ENCODE assay signal across 1 cellular context in the genomic region with DNA sequence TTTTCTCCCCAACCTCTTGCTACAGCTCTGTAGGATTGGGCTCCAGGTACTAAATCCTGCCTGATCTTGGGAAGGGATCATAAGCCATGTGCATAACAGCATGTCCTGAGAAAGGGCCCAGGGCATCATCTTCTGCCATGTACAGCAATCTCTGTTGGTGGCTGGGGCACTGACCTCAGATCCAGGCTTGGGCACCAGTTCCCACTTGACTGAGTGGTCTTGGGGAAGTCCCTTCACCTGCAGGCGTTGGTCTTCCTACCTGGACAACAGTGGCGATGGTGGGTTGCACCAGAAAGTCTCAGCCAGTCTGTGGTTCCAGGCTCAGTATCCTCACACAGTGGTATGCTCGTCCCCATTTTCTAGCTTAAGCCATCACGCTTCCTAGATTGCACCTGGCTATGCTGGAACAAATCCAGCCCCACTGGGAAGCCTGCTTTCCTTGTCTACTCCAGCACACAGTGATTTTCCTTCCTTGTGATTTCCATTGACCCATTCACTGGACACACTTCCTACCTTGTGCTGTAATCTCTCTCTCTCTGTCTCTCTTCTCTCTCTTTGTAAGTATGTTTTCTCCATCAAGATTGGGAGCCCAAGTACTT.
TF ChIP-seq lines count a peak whose summit lies in the region.

No MANE protein-coding gene starts in this region.

TF ChIP-seq in WTC11, 78 proteins besides CTCF, POLR2A, EP300 and RAD21 (continued from another document):
- TF ChIP-seq, protein P1, sequence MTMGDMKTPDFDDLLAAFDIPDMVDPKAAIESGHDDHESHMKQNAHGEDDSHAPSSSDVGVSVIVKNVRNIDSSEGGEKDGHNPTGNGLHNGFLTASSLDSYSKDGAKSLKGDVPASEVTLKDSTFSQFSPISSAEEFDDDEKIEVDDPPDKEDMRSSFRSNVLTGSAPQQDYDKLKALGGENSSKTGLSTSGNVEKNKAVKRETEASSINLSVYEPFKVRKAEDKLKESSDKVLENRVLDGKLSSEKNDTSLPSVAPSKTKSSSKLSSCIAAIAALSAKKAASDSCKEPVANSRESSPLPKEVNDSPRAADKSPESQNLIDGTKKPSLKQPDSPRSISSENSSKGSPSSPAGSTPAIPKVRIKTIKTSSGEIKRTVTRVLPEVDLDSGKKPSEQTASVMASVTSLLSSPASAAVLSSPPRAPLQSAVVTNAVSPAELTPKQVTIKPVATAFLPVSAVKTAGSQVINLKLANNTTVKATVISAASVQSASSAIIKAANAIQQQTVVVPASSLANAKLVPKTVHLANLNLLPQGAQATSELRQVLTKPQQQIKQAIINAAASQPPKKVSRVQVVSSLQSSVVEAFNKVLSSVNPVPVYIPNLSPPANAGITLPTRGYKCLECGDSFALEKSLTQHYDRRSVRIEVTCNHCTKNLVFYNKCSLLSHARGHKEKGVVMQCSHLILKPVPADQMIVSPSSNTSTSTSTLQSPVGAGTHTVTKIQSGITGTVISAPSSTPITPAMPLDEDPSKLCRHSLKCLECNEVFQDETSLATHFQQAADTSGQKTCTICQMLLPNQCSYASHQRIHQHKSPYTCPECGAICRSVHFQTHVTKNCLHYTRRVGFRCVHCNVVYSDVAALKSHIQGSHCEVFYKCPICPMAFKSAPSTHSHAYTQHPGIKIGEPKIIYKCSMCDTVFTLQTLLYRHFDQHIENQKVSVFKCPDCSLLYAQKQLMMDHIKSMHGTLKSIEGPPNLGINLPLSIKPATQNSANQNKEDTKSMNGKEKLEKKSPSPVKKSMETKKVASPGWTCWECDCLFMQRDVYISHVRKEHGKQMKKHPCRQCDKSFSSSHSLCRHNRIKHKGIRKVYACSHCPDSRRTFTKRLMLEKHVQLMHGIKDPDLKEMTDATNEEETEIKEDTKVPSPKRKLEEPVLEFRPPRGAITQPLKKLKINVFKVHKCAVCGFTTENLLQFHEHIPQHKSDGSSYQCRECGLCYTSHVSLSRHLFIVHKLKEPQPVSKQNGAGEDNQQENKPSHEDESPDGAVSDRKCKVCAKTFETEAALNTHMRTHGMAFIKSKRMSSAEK (CRISPR knock-in tag; IDR thresholded peaks at IDR 0.05; ENCODE audit: borderline replicate concordance) = no peak
- TF ChIP-seq JAZF1 (CRISPR knock-in tag; IDR thresholded peaks at IDR 0.05) = no peak
